Comparison of ENCODE assay signal across 20 cellular contexts in genomic region chr22:20581503-20582170, GRCh38.
DNase-seq lines count a peak whose midpoint lies in the region; ATAC-seq and TF ChIP-seq lines count a peak whose summit lies in the region.
"Had no signal": no experiment of that assay in that cellular context is flagged by ENCODE, and none has a peak within 500 bp of the region (broad histone marks: within the 10 kb centered on the region; RNA-seq: fewer than 3 reads in every experiment).

No MANE protein-coding gene starts in this region.

- no peak overlapping the region for H3K4me3 ChIP-seq in CD8-positive, alpha-beta T cell (ENCODE audit: low read depth, low read length)
- H3K4me3 ChIP-seq in HUES48 (ENCODE audit: low read depth, low read length) (no peak overlapping the region), upper lobe of left lung (no peak overlapping the region)
- H3K4me3 ChIP-seq: body of pancreas, colonic mucosa, smooth muscle cell, upper lobe of right lung had no signal

- TF ChIP-seq POLR2A in upper lobe of left lung (IDR thresholded peaks at IDR 0.05), result no peak

- peak in 1 of 7 experiments; percentile 4 for DNase-seq in CD8-positive, alpha-beta T cell
- no peak for DNase-seq in activated CD8-positive, alpha-beta T cell treated with anti-CD3 and anti-CD28 coated beads, Interleukin-2, amount 10 ng/mL, durations not matched to agents 7 days and 5 days
- no peak for DNase-seq in naive thymus-derived CD8-positive, alpha-beta T cell
- no peak for DNase-seq in EL
- no peak for DNase-seq in upper lobe of left lung
- no peak for DNase-seq in central memory CD4-positive, alpha-beta T cell
- DNase-seq: activated B cell treated with CpG ODN at 0.5 μM for 24 hours; AML-193; body of pancreas; colonic mucosa; KG1; NCI-H1930; NCI-H446 treated with DMSO at 0.1 percent for 48 hours; SK-N-SH; stimulated activated CD4-positive, alpha-beta T cell treated with anti-CD3 and anti-CD28 coated beads, Interleukin-4, amount 100 ng/mL, for 1 hour; upper lobe of right lung had no signal

- H3K4me3 Mint-ChIP-seq in CD8-positive, alpha-beta T cell, result no peak overlapping the region
- H3K4me3 Mint-ChIP-seq in activated CD8-positive, alpha-beta T cell treated with anti-CD3 and anti-CD28 coated beads, Interleukin-2, amount 10 ng/mL, durations not matched to agents 7 days and 5 days, result no peak overlapping the region
- no peak overlapping the region for H3K4me3 Mint-ChIP-seq in naive thymus-derived CD8-positive, alpha-beta T cell
- H3K4me3 Mint-ChIP-seq: activated B cell treated with CpG ODN at 0.5 μM for 24 hours; T-helper 2 cell treated with Interferon-gamma antibody and Interleukin-4, amounts not matched to agents 5 μg/mL and 100 μg/mL, for 36 hours had no signal

- ATAC-seq in CD8-positive, alpha-beta T cell, result no peak
- no peak for ATAC-seq in activated CD8-positive, alpha-beta T cell treated with anti-CD3 and anti-CD28 coated beads, Interleukin-2, amount 10 ng/mL, durations not matched to agents 7 days and 5 days
- ATAC-seq in naive thymus-derived CD8-positive, alpha-beta T cell, result no peak
- ATAC-seq in upper lobe of left lung (ENCODE audit: low FRiP score in 2 of 2), result no peak
- ATAC-seq: body of pancreas, left colon, upper lobe of right lung had no signal

- no peak for TF ChIP-seq EP300 in upper lobe of left lung (IDR thresholded peaks at IDR 0.05)

- H3K27ac ChIP-seq in CD8-positive, alpha-beta T cell (ENCODE audit: low read depth, low read length), result no peak overlapping the region
- peak overlapping the region; percentile 3 for H3K27ac ChIP-seq in HUES48 (ENCODE audit: low read depth, low read length)
- no peak overlapping the region for H3K27ac ChIP-seq in upper lobe of left lung
- H3K27ac ChIP-seq: body of pancreas, colonic mucosa, upper lobe of right lung had no signal

- intact Hi-C loops in CD8-positive, alpha-beta T cell (cut with DNase I, micrococcal nuclease), result no loop called here

- peaks cover 35% of the 10 kb centered on the region for H3K4me1 Mint-ChIP-seq in CD8-positive, alpha-beta T cell (ENCODE audit: low read depth)
- H3K4me1 Mint-ChIP-seq in activated CD8-positive, alpha-beta T cell treated with anti-CD3 and anti-CD28 coated beads, Interleukin-2, amount 10 ng/mL, durations not matched to agents 7 days and 5 days (ENCODE audit: low read depth), result peaks cover 7% of the 10 kb centered on the region
- peaks cover 12 to 44% (median 35%) of the 10 kb centered on the region in 4 donors for H3K4me1 Mint-ChIP-seq in naive thymus-derived CD8-positive, alpha-beta T cell
- H3K4me1 Mint-ChIP-seq: activated B cell treated with CpG ODN at 0.5 μM for 24 hours had no signal

- no peak overlapping the region for H3K9ac ChIP-seq in HUES48 (ENCODE audit: low read depth, low read length)
- H3K9ac ChIP-seq: SK-N-SH had no signal

- WGBS in upper lobe of left lung, 2 donors, result 100% methylated on average over 2 to 6 of the region's 7 CpGs

- no peaks in the 10 kb centered on the region for H3K9me3 ChIP-seq in CD8-positive, alpha-beta T cell (ENCODE audit: low read length)
- H3K9me3 ChIP-seq in HUES48 (ENCODE audit: control insufficient read depth, insufficient read depth, low read length), result no peaks in the 10 kb centered on the region
- H3K9me3 ChIP-seq in upper lobe of left lung, result no peaks in the 10 kb centered on the region
- H3K9me3 ChIP-seq: body of pancreas, colonic mucosa, SK-N-SH, upper lobe of right lung had no signal

- H3K27me3 Mint-ChIP-seq in CD8-positive, alpha-beta T cell (ENCODE audit: low read depth), result no peaks in the 10 kb centered on the region
- H3K27me3 Mint-ChIP-seq in activated CD8-positive, alpha-beta T cell treated with anti-CD3 and anti-CD28 coated beads, Interleukin-2, amount 10 ng/mL, durations not matched to agents 7 days and 5 days (ENCODE audit: low read depth), result no peaks in the 10 kb centered on the region
- no peaks in the 10 kb centered on the region for H3K27me3 Mint-ChIP-seq in naive thymus-derived CD8-positive, alpha-beta T cell
- H3K27me3 Mint-ChIP-seq: activated B cell treated with CpG ODN at 0.5 μM for 24 hours had no signal

- H3K36me3 Mint-ChIP-seq in CD8-positive, alpha-beta T cell, result peaks cover 89% of the 10 kb centered on the region
- peaks cover 43% of the 10 kb centered on the region for H3K36me3 Mint-ChIP-seq in activated CD8-positive, alpha-beta T cell treated with anti-CD3 and anti-CD28 coated beads, Interleukin-2, amount 10 ng/mL, durations not matched to agents 7 days and 5 days (ENCODE audit: low read depth)
- H3K36me3 Mint-ChIP-seq in naive thymus-derived CD8-positive, alpha-beta T cell, result peaks cover 0 to 77% (median 8%) of the 10 kb centered on the region in 3 donors

- CTCF ChIA-PET in CD8-positive, alpha-beta T cell (lab: Charles Lee), result interaction anchor here (0.7 to 1.7 kb wide), 2 partner anchors 13 to 164 kb away, joined by 3 to 4 read pairs; no protein-coding TSS in a partner anchor
- CTCF ChIA-PET in activated CD8-positive, alpha-beta T cell treated with anti-CD3 and anti-CD28 coated beads, Interleukin-2, amount 10 ng/mL, durations not matched to agents 7 days and 5 days (lab: Charles Lee), result interaction anchor here (1.0 to 3.1 kb wide), 2 partner anchors 10 to 17 kb away, joined by 3 to 12 read pairs; no protein-coding TSS in a partner anchor

- H3K9me3 Mint-ChIP-seq in CD8-positive, alpha-beta T cell, result no peaks in the 10 kb centered on the region
- H3K9me3 Mint-ChIP-seq in activated CD8-positive, alpha-beta T cell treated with anti-CD3 and anti-CD28 coated beads, Interleukin-2, amount 10 ng/mL, durations not matched to agents 7 days and 5 days (ENCODE audit: insufficient read depth), result no peaks in the 10 kb centered on the region
- H3K9me3 Mint-ChIP-seq in naive thymus-derived CD8-positive, alpha-beta T cell, result no peaks in the 10 kb centered on the region
- H3K9me3 Mint-ChIP-seq: activated B cell treated with CpG ODN at 0.5 μM for 24 hours; T-helper 2 cell treated with Interferon-gamma antibody and Interleukin-4, amounts not matched to agents 5 μg/mL and 100 μg/mL, for 36 hours had no signal

- POLR2A ChIA-PET in CD8-positive, alpha-beta T cell (lab: Charles Lee), result interaction anchor here (0.8 kb wide), 1 partner anchor 12 kb away, joined by 3 read pairs; no protein-coding TSS in a partner anchor
- POLR2A ChIA-PET in activated CD8-positive, alpha-beta T cell treated with anti-CD3 and anti-CD28 coated beads, Interleukin-2, amount 10 ng/mL, durations not matched to agents 7 days and 5 days (lab: Charles Lee), result no interaction called here
- POLR2A ChIA-PET in naive thymus-derived CD8-positive, alpha-beta T cell (lab: Charles Lee), result interaction anchor here (1.7 to 4.5 kb wide), 2 partner anchors 10 to 13 kb away, joined by 4 to 28 read pairs; no protein-coding TSS in a partner anchor

- peaks cover 34% of the 10 kb centered on the region for H3K4me1 ChIP-seq in CD8-positive, alpha-beta T cell (ENCODE audit: insufficient read depth, low read length)
- H3K4me1 ChIP-seq in HUES48 (ENCODE audit: control insufficient read depth, insufficient read depth, low read length) (no peaks in the 10 kb centered on the region), upper lobe of left lung (peaks cover 4 to 37% (median 24%) of the 10 kb centered on the region in 4 donors)
- H3K4me1 ChIP-seq: body of pancreas, colonic mucosa had no signal

- no peaks in the 10 kb centered on the region for H3K27me3 ChIP-seq in CD8-positive, alpha-beta T cell (ENCODE audit: insufficient read depth, low read length)
- H3K27me3 ChIP-seq in HUES48 (ENCODE audit: control insufficient read depth, insufficient read depth, low read length), result no peaks in the 10 kb centered on the region
- H3K27me3 ChIP-seq in upper lobe of left lung, result no peaks in the 10 kb centered on the region
- H3K27me3 ChIP-seq: body of pancreas, colonic mucosa, upper lobe of right lung had no signal

- peaks cover 86% of the 10 kb centered on the region for H3K36me3 ChIP-seq in CD8-positive, alpha-beta T cell (ENCODE audit: insufficient read depth, low read length)
- H3K36me3 ChIP-seq in HUES48 (ENCODE audit: control insufficient read depth, insufficient read depth, low read length) (peaks cover 58% of the 10 kb centered on the region), upper lobe of left lung (peaks cover 32 to 100% (median 76%) of the 10 kb centered on the region in 4 donors)

- TF ChIP-seq CTCF in CD8-positive, alpha-beta T cell (IDR thresholded peaks at IDR 0.05), result no peak
- TF ChIP-seq CTCF in upper lobe of left lung (IDR thresholded peaks at IDR 0.05), result no peak

- peak overlapping the region; percentile 37 for H3K27ac Mint-ChIP-seq in CD8-positive, alpha-beta T cell
- H3K27ac Mint-ChIP-seq in activated CD8-positive, alpha-beta T cell treated with anti-CD3 and anti-CD28 coated beads, Interleukin-2, amount 10 ng/mL, durations not matched to agents 7 days and 5 days, result peak overlapping the region; percentile 25
- peak overlapping the region in 9 of 10 donors; percentile 5 to 77 (median 40) for H3K27ac Mint-ChIP-seq in naive thymus-derived CD8-positive, alpha-beta T cell
- H3K27ac Mint-ChIP-seq: activated B cell treated with CpG ODN at 0.5 μM for 24 hours; T-helper 2 cell treated with Interferon-gamma antibody and Interleukin-4, amounts not matched to agents 5 μg/mL and 100 μg/mL, for 36 hours had no signal
